36 cellular contexts compared by ENCODE assay signal in the genomic region with DNA sequence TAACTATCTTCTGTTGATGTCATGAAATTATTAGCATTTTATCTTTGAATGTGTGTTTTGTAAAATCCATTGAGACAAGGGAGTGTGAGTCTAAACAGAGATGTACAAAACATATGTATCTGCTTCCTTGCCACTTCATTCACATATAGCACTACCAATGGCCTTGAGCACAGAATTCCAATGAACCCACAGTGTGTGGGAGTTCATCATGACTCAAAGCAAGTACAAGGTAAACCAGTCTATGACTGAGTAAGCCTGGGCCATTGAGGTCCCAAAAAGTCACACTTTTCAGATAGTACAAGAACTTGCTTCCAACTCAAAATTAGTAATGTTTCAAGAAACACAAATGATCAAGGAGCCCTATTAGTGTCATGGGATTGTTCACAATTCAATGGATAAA.
"Had no signal": no experiment of that assay in that cellular context is flagged by ENCODE, and none has a peak within 500 bp of the region (broad histone marks: within the 10 kb centered on the region; RNA-seq: fewer than 3 reads in every experiment).

No MANE protein-coding gene starts in this region.

- H3K36me3 Mint-ChIP-seq: activated CD8-positive, alpha-beta memory T cell treated with anti-CD3 and anti-CD28 coated beads, Interleukin-2, amount 10 ng/mL, durations not matched to agents 7 days and 5 days; activated naive CD4-positive, alpha-beta T cell treated with anti-CD3 and anti-CD28 coated beads, Interleukin-2, amount 50 U/mL, for 24 hours; activated naive CD8-positive, alpha-beta T cell treated with anti-CD3 and anti-CD28 coated beads for 36 hours had no signal

- FAIRE-seq: colon, frontal cortex had no signal

- DNase-seq: activated B cell treated with CpG ODN at 0.5 μM for 24 hours; activated CD4-positive, alpha-beta T cell treated with anti-CD3 and anti-CD28 coated beads for 48 hours; activated CD4-positive, alpha-beta T cell treated with anti-CD3 and anti-CD28 coated beads, Interleukin-2, amount 50 U/mL, for 1 hour; activated CD4-positive, alpha-beta T cell treated with anti-CD3 and anti-CD28 coated beads, Interleukin-2, amount 50 U/mL, for 48 hours; activated CD8-positive, alpha-beta memory T cell treated with anti-CD3 and anti-CD28 coated beads, Interleukin-2, amount 10 ng/mL, durations not matched to agents 7 days and 5 days; activated CD8-positive, alpha-beta memory T cell treated with anti-CD3 and anti-CD28 coated beads, Interleukin-2, amount 50 U/mL, for 4 hours; activated CD8-positive, alpha-beta T cell treated with anti-CD3 and anti-CD28 coated beads for 36 hours; activated effector memory CD4-positive, alpha-beta T cell treated with anti-CD3 and anti-CD28 coated beads, Interleukin-2, amount 50 U/mL, for 16 hours; activated naive CD4-positive, alpha-beta T cell treated with anti-CD3 and anti-CD28 coated beads for 36 hours; activated naive CD8-positive, alpha-beta T cell treated with anti-CD3 and anti-CD28 coated beads for 36 hours; activated naive CD8-positive, alpha-beta T cell treated with anti-CD3 and anti-CD28 coated beads, Interleukin-2, amount 50 U/mL, for 24 hours; activated T-cell treated with anti-CD3 and anti-CD28 coated beads, Interleukin-2, amount 50 U/mL, for 1 hour; activated T-cell treated with anti-CD3 and anti-CD28 coated beads, Interleukin-2, amount 50 U/mL, for 48 hours; adrenal gland; amygdala; aorta; body of pancreas; caudate nucleus; cortex of kidney; dermis blood vessel endothelial cell; effector CD4-positive, alpha-beta T cell; effector memory CD8-positive, alpha-beta T cell; foreskin fibroblast; head of caudate nucleus; T-helper 1 cell; T-helper 17 cell; T1000; WERI-Rb-1 had no signal

- H3K27ac ChIP-seq: adrenal gland, body of pancreas, WERI-Rb-1 had no signal

- H3K27me3 Mint-ChIP-seq: activated B cell treated with CpG ODN at 0.5 μM for 24 hours; activated CD8-positive, alpha-beta memory T cell treated with anti-CD3 and anti-CD28 coated beads, Interleukin-2, amount 10 ng/mL, durations not matched to agents 7 days and 5 days; activated CD8-positive, alpha-beta T cell treated with anti-CD3 and anti-CD28 coated beads for 36 hours; activated naive CD4-positive, alpha-beta T cell treated with anti-CD3 and anti-CD28 coated beads, Interleukin-2, amount 50 U/mL, for 24 hours; activated naive CD8-positive, alpha-beta T cell treated with anti-CD3 and anti-CD28 coated beads for 36 hours; activated naive CD8-positive, alpha-beta T cell treated with anti-CD3 and anti-CD28 coated beads, Interleukin-2, amount 50 U/mL, for 24 hours; effector memory CD8-positive, alpha-beta T cell had no signal

- H3K27ac Mint-ChIP-seq: activated B cell treated with CpG ODN at 0.5 μM for 24 hours; activated CD8-positive, alpha-beta memory T cell treated with anti-CD3 and anti-CD28 coated beads, Interleukin-2, amount 10 ng/mL, durations not matched to agents 7 days and 5 days; activated CD8-positive, alpha-beta T cell treated with anti-CD3 and anti-CD28 coated beads for 36 hours; activated naive CD4-positive, alpha-beta T cell treated with anti-CD3 and anti-CD28 coated beads for 36 hours; activated naive CD4-positive, alpha-beta T cell treated with anti-CD3 and anti-CD28 coated beads, Interleukin-2, amount 50 U/mL, for 24 hours; activated naive CD8-positive, alpha-beta T cell treated with anti-CD3 and anti-CD28 coated beads for 36 hours; activated naive CD8-positive, alpha-beta T cell treated with anti-CD3 and anti-CD28 coated beads, Interleukin-2, amount 50 U/mL, for 24 hours; activated T-helper 1 cell treated with anti-CD3 and anti-CD28 coated beads, Interleukin-12 subunit alpha, Interleukin-12 subunit beta, Interleukin-2, Interleukin-4 antibody, amounts not matched to agents 30 ng/mL and 10 ng/mL and 1 ng/mL, durations not matched to agents 14 hours and 24 hours and 36 hours; activated T-helper 2 cell treated with anti-CD3 and anti-CD28 coated beads, Interferon-gamma antibody, Interleukin-2, Interleukin-4, amounts not matched to agents 10 μg/mL and 5 μg/mL and 100 μg/mL, durations not matched to agents 14 hours and 24 hours and 36 hours; effector memory CD8-positive, alpha-beta T cell; T-helper 17 cell; T-helper 2 cell treated with Interferon-gamma antibody and Interleukin-4, amounts not matched to agents 5 μg/mL and 100 μg/mL, for 36 hours had no signal

- ATAC-seq: activated CD4-positive, CD25-positive, alpha-beta regulatory T cell treated with anti-CD3 and anti-CD28 coated beads, Interleukin-2, amount 50 U/mL, for 24 hours; activated CD8-positive, alpha-beta memory T cell treated with anti-CD3 and anti-CD28 coated beads, Interleukin-2, amount 10 ng/mL, durations not matched to agents 7 days and 5 days; activated CD8-positive, alpha-beta T cell treated with anti-CD3 and anti-CD28 coated beads for 36 hours; activated naive CD8-positive, alpha-beta T cell treated with anti-CD3 and anti-CD28 coated beads, Interleukin-2, amount 50 U/mL, for 24 hours; body of pancreas; effector memory CD8-positive, alpha-beta T cell; esophagus mucosa; T-helper 17 cell had no signal

- H3K4me3 Mint-ChIP-seq: activated B cell treated with CpG ODN at 0.5 μM for 24 hours; activated CD8-positive, alpha-beta memory T cell treated with anti-CD3 and anti-CD28 coated beads, Interleukin-2, amount 10 ng/mL, durations not matched to agents 7 days and 5 days; activated CD8-positive, alpha-beta T cell treated with anti-CD3 and anti-CD28 coated beads for 36 hours; activated naive CD4-positive, alpha-beta T cell treated with anti-CD3 and anti-CD28 coated beads for 36 hours; activated naive CD4-positive, alpha-beta T cell treated with anti-CD3 and anti-CD28 coated beads, Interleukin-2, amount 50 U/mL, for 24 hours; activated naive CD8-positive, alpha-beta T cell treated with anti-CD3 and anti-CD28 coated beads for 36 hours; activated naive CD8-positive, alpha-beta T cell treated with anti-CD3 and anti-CD28 coated beads, Interleukin-2, amount 50 U/mL, for 24 hours; activated T-helper 1 cell treated with anti-CD3 and anti-CD28 coated beads, Interleukin-12 subunit alpha, Interleukin-12 subunit beta, Interleukin-2, Interleukin-4 antibody, amounts not matched to agents 30 ng/mL and 10 ng/mL and 1 ng/mL, durations not matched to agents 14 hours and 24 hours and 36 hours; effector memory CD8-positive, alpha-beta T cell; T-helper 17 cell; T-helper 2 cell treated with Interferon-gamma antibody and Interleukin-4, amounts not matched to agents 5 μg/mL and 100 μg/mL, for 36 hours had no signal

- H3K27me3 ChIP-seq: adrenal gland, body of pancreas had no signal

- H3K9me3 Mint-ChIP-seq: activated T-helper 1 cell treated with anti-CD3 and anti-CD28 coated beads, Interleukin-12 subunit alpha, Interleukin-12 subunit beta, Interleukin-2, Interleukin-4 antibody, amounts not matched to agents 30 ng/mL and 10 ng/mL and 1 ng/mL, durations not matched to agents 14 hours and 24 hours and 36 hours; T-helper 2 cell treated with Interferon-gamma antibody and Interleukin-4, amounts not matched to agents 5 μg/mL and 100 μg/mL, for 36 hours had no signal

- H3K4me3 ChIP-seq: adrenal gland, body of pancreas had no signal

- H3K4me1 Mint-ChIP-seq: activated B cell treated with CpG ODN at 0.5 μM for 24 hours; activated CD8-positive, alpha-beta memory T cell treated with anti-CD3 and anti-CD28 coated beads, Interleukin-2, amount 10 ng/mL, durations not matched to agents 7 days and 5 days; activated naive CD4-positive, alpha-beta T cell treated with anti-CD3 and anti-CD28 coated beads, Interleukin-2, amount 50 U/mL, for 24 hours; activated naive CD8-positive, alpha-beta T cell treated with anti-CD3 and anti-CD28 coated beads for 36 hours; activated naive CD8-positive, alpha-beta T cell treated with anti-CD3 and anti-CD28 coated beads, Interleukin-2, amount 50 U/mL, for 24 hours; T-helper 17 cell had no signal

- H3K36me3 ChIP-seq: adrenal gland, WERI-Rb-1 had no signal
